ENCODE assay signal across 2 cellular contexts in genomic region chr19:18100710-18101109, GRCh38.
TF ChIP-seq lines count a peak whose summit lies in the region.

No MANE protein-coding gene starts in this region.

TF ChIP-seq in GM12878, 131 proteins besides CTCF, POLR2A, EP300 and RAD21:
- TF ChIP-seq LARP7 (IDR thresholded peaks at IDR 0.05) (no peak), STAT1 (conservative IDR thresholded peaks at IDR 0.05) (no peak), CBFB (IDR thresholded peaks at IDR 0.05; ENCODE audit: low read depth) (no peak), MTA3 (IDR thresholded peaks at IDR 0.05; ENCODE audit: borderline replicate concordance, low read length) (no peak), NR2F1 (conservative IDR thresholded peaks at IDR 0.05) (peak; percentile 35; the same call in 1 of the 2 replicates), NKRF (conservative IDR thresholded peaks at IDR 0.05) (no peak), JUND (IDR thresholded peaks at IDR 0.05; ENCODE audit: low read depth, low read length) (no peak), BCLAF1 (IDR thresholded peaks at IDR 0.05) (no peak)

TF ChIP-seq in HepG2, 621 proteins besides CTCF, POLR2A, EP300 and RAD21 (continues in another document):
- no peak for TF ChIP-seq ZNF30 (CRISPR knock-in tag; IDR thresholded peaks at IDR 0.05)
- no peak for TF ChIP-seq RNF2 (conservative IDR thresholded peaks at IDR 0.05; ENCODE audit: low read depth)
- no peak for TF ChIP-seq SCMH1 (CRISPR knock-in tag; IDR thresholded peaks at IDR 0.05; ENCODE audit: borderline replicate concordance)
- TF ChIP-seq NR0B2 (CRISPR knock-in tag; IDR thresholded peaks at IDR 0.05): no peak
- no peak for TF ChIP-seq DR1 (CRISPR knock-in tag; IDR thresholded peaks at IDR 0.05)
- no peak for TF ChIP-seq MLX (CRISPR knock-in tag; IDR thresholded peaks at IDR 0.05)
- no peak for TF ChIP-seq ATM (IDR thresholded peaks at IDR 0.05; ENCODE audit: borderline replicate concordance)
- TF ChIP-seq ZNF460 (CRISPR knock-in tag; IDR thresholded peaks at IDR 0.05; ENCODE audit: borderline replicate concordance): no peak
- no peak for TF ChIP-seq JUND (CRISPR knock-in tag; IDR thresholded peaks at IDR 0.05)
- TF ChIP-seq HOXD1 (CRISPR knock-in tag; IDR thresholded peaks at IDR 0.05): no peak
- no peak for TF ChIP-seq KDM5A (IDR thresholded peaks at IDR 0.05; ENCODE audit: borderline replicate concordance, low read length)
- TF ChIP-seq ELK4 (CRISPR knock-in tag; IDR thresholded peaks at IDR 0.05; ENCODE audit: borderline replicate concordance): no peak
- no peak for TF ChIP-seq THAP7 (CRISPR knock-in tag; IDR thresholded peaks at IDR 0.05)
- 0 out of 2 replicates have a peak, but pooled peaks have one; percentile 25 for TF ChIP-seq BORCS8-MEF2B (CRISPR knock-in tag; IDR thresholded peaks at IDR 0.05)
- no peak for TF ChIP-seq SNAPC4 (CRISPR knock-in tag; IDR thresholded peaks at IDR 0.05)
- no peak for TF ChIP-seq HNF1B (CRISPR knock-in tag; IDR thresholded peaks at IDR 0.05)
- TF ChIP-seq EED (CRISPR knock-in tag; IDR thresholded peaks at IDR 0.05): no peak
- TF ChIP-seq ZMYM3 (CRISPR knock-in tag; IDR thresholded peaks at IDR 0.05): peak; percentile 59
- TF ChIP-seq KMT2B (CRISPR knock-in tag; IDR thresholded peaks at IDR 0.05): no peak
- TF ChIP-seq PRDM10 (CRISPR knock-in tag; IDR thresholded peaks at IDR 0.05; ENCODE audit: low read depth): no peak
- no peak for TF ChIP-seq SRSF9 (IDR thresholded peaks at IDR 0.05; ENCODE audit: borderline replicate concordance, insufficient read depth, low read depth, low read length, poor library complexity, severe bottlenecking)
- no peak for TF ChIP-seq GRHL1 (CRISPR knock-in tag; conservative IDR thresholded peaks at IDR 0.05)
- TF ChIP-seq ZNF614 (CRISPR knock-in tag; IDR thresholded peaks at IDR 0.05; ENCODE audit: borderline replicate concordance): no peak
- TF ChIP-seq IRF2 (CRISPR knock-in tag; IDR thresholded peaks at IDR 0.05): peak; percentile 14; the same call in 1 of the 2 replicates
- no peak for TF ChIP-seq NFATC3 (CRISPR knock-in tag; IDR thresholded peaks at IDR 0.05)
- TF ChIP-seq ZNF20 (CRISPR knock-in tag; IDR thresholded peaks at IDR 0.05): no peak
- TF ChIP-seq ZNF572 (CRISPR knock-in tag; IDR thresholded peaks at IDR 0.05): no peak
- peak; percentile 58 for TF ChIP-seq PHF21A (CRISPR knock-in tag; IDR thresholded peaks at IDR 0.05)
- no peak for TF ChIP-seq ZSCAN21 (CRISPR knock-in tag; IDR thresholded peaks at IDR 0.05; ENCODE audit: borderline replicate concordance)
- 0 out of 2 replicates have a peak, but pooled peaks have one; percentile 57 for TF ChIP-seq ZNF605 (CRISPR knock-in tag; IDR thresholded peaks at IDR 0.05)
- TF ChIP-seq E2F5 (CRISPR knock-in tag; conservative IDR thresholded peaks at IDR 0.05): no peak
- no peak for TF ChIP-seq ARID5B (CRISPR knock-in tag; IDR thresholded peaks at IDR 0.05)
- TF ChIP-seq ZNF232 (CRISPR knock-in tag; IDR thresholded peaks at IDR 0.05; ENCODE audit: borderline replicate concordance): no peak
- TF ChIP-seq FOXK2 (IDR thresholded peaks at IDR 0.05): no peak
- no peak for TF ChIP-seq HDAC2 (CRISPR knock-in tag; IDR thresholded peaks at IDR 0.05)
- peak; percentile 18; the same call in 1 of the 2 replicates for TF ChIP-seq YEATS2 (CRISPR knock-in tag; IDR thresholded peaks at IDR 0.05; ENCODE audit: borderline replicate concordance)
